ENCODE assay signal across 25 cellular contexts in genomic region chr4:155391932-155392331, GRCh38.
"Had no signal": no experiment of that assay in that cellular context is flagged by ENCODE, and none has a peak within 500 bp of the region (broad histone marks: within the 10 kb centered on the region; RNA-seq: fewer than 3 reads in every experiment).

No MANE protein-coding gene starts in this region.

- DNase-seq: activated CD4-positive, alpha-beta memory T cell treated with anti-CD3 and anti-CD28 coated beads for 36 hours; activated CD4-positive, alpha-beta T cell treated with anti-CD3 and anti-CD28 coated beads, Interleukin-2, amount 10 ng/mL, durations not matched to agents 24 days and 14 days; activated CD4-positive, CD25-positive, alpha-beta regulatory T cell treated with anti-CD3 and anti-CD28 coated beads, Interleukin-2, amount 50 U/mL, for 72 hours; activated CD8-positive, alpha-beta memory T cell treated with anti-CD3 and anti-CD28 coated beads, Interleukin-2, amount 50 U/mL, for 4 hours; activated gamma-delta T cell treated with Interleukin-2 at 50 U/mL for 16 hours; activated naive CD4-positive, alpha-beta T cell treated with anti-CD3 and anti-CD28 coated beads, Interleukin-2, amount 50 U/mL, for 16 hours; activated T-cell treated with anti-CD3 and anti-CD28 coated beads, Interleukin-2, amount 50 U/mL, for 1 hour; amygdala; caudate nucleus; cortex of kidney; effector memory CD8-positive, alpha-beta T cell; foreskin melanocyte; heart right ventricle; kidney glomerular epithelial cell; left lung; mucosa of descending colon; posterior cingulate gyrus; right cardiac atrium; spleen; stimulated activated naive CD8-positive, alpha-beta T cell treated with anti-CD3 and anti-CD28 coated beads, Interleukin-15, Interleukin-2, amounts not matched to agents 100 U/mL and 50 U/mL, for 24 hours; T-helper 17 cell; testis; transverse colon had no signal

- H3K4me1 ChIP-seq: heart right ventricle, left lung, spleen, testis had no signal

- H3K27me3 ChIP-seq: left lung, spleen, testis, transverse colon had no signal

- H3K36me3 ChIP-seq: heart right ventricle, left lung, spleen, transverse colon had no signal

- H3K9me3 ChIP-seq: left lung, mucosa of descending colon, testis, transverse colon had no signal

- H3K27ac ChIP-seq: heart right ventricle, left lung, spleen, testis, transverse colon had no signal

- ATAC-seq: effector memory CD8-positive, alpha-beta T cell; mucosa of descending colon; natural killer cell treated with Interleukin-12 subunit alpha and Interleukin-12 subunit beta and Interleukin-15 and Interleukin-18, amount 100 ng/mL, for 72 hours; right cardiac atrium; stimulated activated naive CD8-positive, alpha-beta T cell treated with anti-CD3 and anti-CD28 coated beads, Interleukin-15, Interleukin-2, amounts not matched to agents 100 U/mL and 50 U/mL, for 24 hours; T-helper 17 cell had no signal

- H3K4me3 ChIP-seq: heart right ventricle, left lung, lung, mucosa of descending colon, spleen, testis, transverse colon had no signal
